In genomic region chr6:125957845-125958244, GRCh38 we compare ENCODE assay signal across 8 cellular contexts. TPM values are rescaled to one million over a fixed set of nuclear protein-coding genes. Genes with fewer than 3 reads are reported as not detected.
DNase-seq lines count a peak whose midpoint lies in the region; ATAC-seq and TF ChIP-seq lines count a peak whose summit lies in the region.

No MANE protein-coding gene starts in this region.

- CTCF ChIA-PET in Panc1 (lab: Charles Lee): interaction anchor here (0.6 to 1.3 kb wide), 4 partner anchors 16 to 297 kb away, joined by 3 to 6 read pairs (median 4); partner anchors contain the start of gene TRMT11

- in situ Hi-C loops in Panc1 (cut with HindIII; ENCODE audit: low pct_unique_long_range_greater_than_20kb, low sequenced_read_pairs): no loop called here

- peak overlapping the region; percentile 87 for H3K9ac ChIP-seq in rectal smooth muscle tissue (ENCODE audit: low read length)

- TF ChIP-seq CTCF in Panc1 (IDR thresholded peaks at IDR 0.05) (no peak), fibroblast of pulmonary artery (IDR thresholded peaks at IDR 0.05; ENCODE audit: low read length, missing control alignments) (no peak)

- ATAC-seq in Panc1 (no peak), GM21367 (IDR thresholded peaks at IDR 0.05; ENCODE audit: unreplicated experiment) (no peak), GM21423 (IDR thresholded peaks at IDR 0.05; ENCODE audit: unreplicated experiment) (no peak)

- H3K36me3 ChIP-seq in Panc1 (ENCODE audit: control insufficient read depth, insufficient read depth, low read length): no peaks in the 10 kb centered on the region
- H3K36me3 ChIP-seq in rectal smooth muscle tissue (ENCODE audit: control insufficient read depth, insufficient read depth, low read length): no peaks in the 10 kb centered on the region

- POLR2A ChIA-PET in Panc1 (lab: Charles Lee): no interaction called here

- DNase-seq in NCI-H1105 treated with DMSO at 0.1 percent for 48 hours (lab: John Stamatoyannopoulos, UW): peak; percentile 12
- DNase-seq in NCI-H1105 (lab: John Stamatoyannopoulos, UW): no peak
- DNase-seq in Panc1 (ENCODE audit: low read depth, low spot score): no peak
- peak; percentile 85 for DNase-seq in fibroblast of pulmonary artery (ENCODE audit: low read depth)
- no peak for DNase-seq in activated CD8-positive, alpha-beta memory T cell treated with anti-CD3 and anti-CD28 coated beads, Interleukin-2, amount 50 U/mL, for 48 hours

- peak overlapping the region; percentile 72 to 87 for H3K4me3 ChIP-seq in Panc1 (ENCODE audit: low read depth in 2 of 2, low read length in 2 of 2)
- H3K4me3 ChIP-seq in fibroblast of pulmonary artery (replicated peaks; ENCODE audit: low read depth, low read length): peak overlapping the region; percentile 74
- H3K4me3 ChIP-seq in rectal smooth muscle tissue (ENCODE audit: low read length): peak overlapping the region; percentile 75

- H3K4me1 ChIP-seq in Panc1 (ENCODE audit: control insufficient read depth, insufficient read depth, low read length) (peaks cover 23% of the 10 kb centered on the region), rectal smooth muscle tissue (ENCODE audit: control insufficient read depth, insufficient read depth, low read length) (peaks cover 6% of the 10 kb centered on the region)

- H3K9me3 ChIP-seq in Panc1 (ENCODE audit: control insufficient read depth, insufficient read depth, low read depth, low read length): no peaks in the 10 kb centered on the region

- H3K27me3 ChIP-seq in Panc1 (ENCODE audit: control insufficient read depth, insufficient read depth, low read length) (no peaks in the 10 kb centered on the region), rectal smooth muscle tissue (ENCODE audit: control insufficient read depth, insufficient read depth, low read length) (no peaks in the 10 kb centered on the region)

- intact Hi-C loops in Panc1 (cut with micrococcal nuclease; ENCODE audit: unreplicated experiment): loop anchor here (2.0 kb wide), 1 partner anchor 177 kb away; no protein-coding TSS in a partner anchor

- no TSS peak for BruUV-seq in Panc1 (replicated peaks; lab: Mats Ljungman, UMichigan)

- H3K27ac ChIP-seq in Panc1 (ENCODE audit: low read length) (peak overlapping the region; percentile 79), rectal smooth muscle tissue (ENCODE audit: low read depth, low read length) (peak overlapping the region; percentile 85)

RNA-seq across cellular contexts. Expression of gene HINT3, which starts 1.3 kb away (rescaled TPM):
- 11.5 TPM for total RNA-seq in Panc1 (2021; ENCODE audit: unreplicated experiment)
- 8.8 TPM for polyA plus RNA-seq in Panc1 (2012; ENCODE audit: insufficient read length)

RNA-seq across cellular contexts. Expression of gene TRMT11, which starts 28.5 kb away (rescaled TPM):
- 34.3 TPM for total RNA-seq in Panc1 (2021; ENCODE audit: unreplicated experiment)
- polyA plus RNA-seq in Panc1 (2012; ENCODE audit: insufficient read length): 13.4 TPM

Comparison
In these comparisons a context has a peak if more than half of its experiments do, and no peak if none do; other contexts are left out.
1. DNase-seq: peak in NCI-H1105 treated with DMSO at 0.1 percent for 48 hours (single experiment) and fibroblast of pulmonary artery (single experiment); none in NCI-H1105 (single experiment), Panc1 (single experiment) and activated CD8-positive, alpha-beta memory T cell treated with anti-CD3 and anti-CD28 coated beads, Interleukin-2, amount 50 U/mL, for 48 hours (single experiment).
2. Peak in every context shown above with its lines, with median percentiles within 50 percentile points of each other: H3K4me3 ChIP-seq.